In the genomic region with DNA sequence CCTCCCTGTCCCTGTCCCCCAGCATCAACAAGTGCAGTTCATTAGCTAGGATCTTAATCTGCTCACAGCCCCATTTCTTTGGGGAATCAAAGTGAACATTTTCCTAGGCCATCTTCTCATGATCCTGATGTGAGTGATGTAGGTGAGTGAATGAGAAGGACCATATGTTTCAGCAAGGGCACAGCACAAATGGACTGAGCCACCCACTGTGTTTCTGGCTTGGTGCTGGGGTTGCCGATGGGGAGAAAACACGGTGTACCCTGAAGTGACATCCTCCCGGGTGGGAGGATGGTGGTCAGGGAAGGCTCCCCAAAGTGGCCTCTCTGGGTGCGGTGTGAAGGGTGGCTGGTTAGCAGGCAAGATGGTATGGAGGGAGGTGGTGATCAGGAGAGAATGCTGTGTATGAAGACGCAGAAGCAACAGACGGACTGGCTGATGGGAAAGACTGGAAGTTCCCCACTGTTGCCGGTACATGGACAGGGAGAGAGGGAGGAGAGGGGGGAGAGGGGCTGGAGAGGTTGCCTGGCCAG, we compare ENCODE assay signal across 17 cellular contexts.
DNase-seq lines count a peak whose midpoint lies in the region; ATAC-seq, FAIRE-seq and TF ChIP-seq lines count a peak whose summit lies in the region.
"Had no signal": no experiment of that assay in that cellular context is flagged by ENCODE, and none has a peak within 500 bp of the region (broad histone marks: within the 10 kb centered on the region; RNA-seq: fewer than 3 reads in every experiment).

No MANE protein-coding gene starts in this region.

- H3K79me2 ChIP-seq in neural progenitor cell (ENCODE audit: low read depth): peaks cover 15% of the 10 kb centered on the region

- H3K4me3 ChIP-seq in neural progenitor cell (no peak overlapping the region), vagina (no peak overlapping the region), kidney (ENCODE audit: low read length in 2 of 2) (no peak overlapping the region)
- H3K4me3 ChIP-seq: BLaER1, GM12878, HAP-1 had no signal

- peaks cover 11% of the 10 kb centered on the region for H3F3A ChIP-seq in neural progenitor cell (ENCODE audit: low read depth)

- peak overlapping the region; percentile 32 for H3K27ac Mint-ChIP-seq in activated CD4-positive, alpha-beta T cell treated with anti-CD3 and anti-CD28 coated beads, Interleukin-2, amount 10 ng/mL, durations not matched to agents 7 days and 5 days
- peak overlapping the region; percentile 62 for H3K27ac Mint-ChIP-seq in neural progenitor cell

- H3K36me3 Mint-ChIP-seq in activated CD4-positive, alpha-beta T cell treated with anti-CD3 and anti-CD28 coated beads, Interleukin-2, amount 10 ng/mL, durations not matched to agents 7 days and 5 days (ENCODE audit: low read depth): peaks cover 12% of the 10 kb centered on the region
- H3K36me3 Mint-ChIP-seq in neural progenitor cell: peaks cover 61% of the 10 kb centered on the region

- TF ChIP-seq CTCF in neural progenitor cell (IDR thresholded peaks at IDR 0.05) (no peak), vagina (IDR thresholded peaks at IDR 0.05) (no peak), kidney (IDR thresholded peaks at IDR 0.05; ENCODE audit: borderline replicate concordance, extremely low read depth, insufficient read depth) (no peak)

- H3K27me3 Mint-ChIP-seq in activated CD4-positive, alpha-beta T cell treated with anti-CD3 and anti-CD28 coated beads, Interleukin-2, amount 10 ng/mL, durations not matched to agents 7 days and 5 days: no peaks in the 10 kb centered on the region
- no peaks in the 10 kb centered on the region for H3K27me3 Mint-ChIP-seq in neural progenitor cell (ENCODE audit: insufficient read depth, low read depth)

- no peak for DNase-seq in activated CD4-positive, alpha-beta T cell treated with anti-CD3 and anti-CD28 coated beads, Interleukin-2, amount 10 ng/mL, durations not matched to agents 7 days and 5 days
- no peak for DNase-seq in activated CD4-positive, alpha-beta T cell treated with anti-CD3 and anti-CD28 coated beads for 48 hours
- DNase-seq in cerebellum (ENCODE audit: low spot score) (peak; percentile 26), neural progenitor cell (ENCODE audit: low spot score) (no peak), vagina (ENCODE audit: extremely low spot score in 2 of 2) (no peak), kidney (no peak)
- DNase-seq: AML-193, Calu3, DMS 273 treated with DMSO at 0.1 percent for 48 hours, GOT3 had no signal

- no peaks in the 10 kb centered on the region for H3K9me3 Mint-ChIP-seq in activated CD4-positive, alpha-beta T cell treated with anti-CD3 and anti-CD28 coated beads, Interleukin-2, amount 10 ng/mL, durations not matched to agents 7 days and 5 days
- peaks cover 19% of the 10 kb centered on the region for H3K9me3 Mint-ChIP-seq in neural progenitor cell

- peaks cover 18% of the 10 kb centered on the region for H3K4me1 Mint-ChIP-seq in activated CD4-positive, alpha-beta T cell treated with anti-CD3 and anti-CD28 coated beads, Interleukin-2, amount 10 ng/mL, durations not matched to agents 7 days and 5 days
- peaks cover 4% of the 10 kb centered on the region for H3K4me1 Mint-ChIP-seq in neural progenitor cell

- POLR2A ChIA-PET in activated CD4-positive, alpha-beta T cell treated with anti-CD3 and anti-CD28 coated beads, Interleukin-2, amount 10 ng/mL, durations not matched to agents 7 days and 5 days (lab: Charles Lee): no interaction called here

- H3K9me3 ChIP-seq in neural progenitor cell (ENCODE audit: low read depth) (no peaks in the 10 kb centered on the region), vagina (no peaks in the 10 kb centered on the region), kidney (ENCODE audit: control insufficient read depth in 1 of 2, low read length in 2 of 2) (no peaks in the 10 kb centered on the region)
- H3K9me3 ChIP-seq: BLaER1, HAP-1 had no signal

- peaks cover 5% of the 10 kb centered on the region for H3K36me3 ChIP-seq in neural progenitor cell
- H3K36me3 ChIP-seq in vagina: peaks cover 0 to 9% of the 10 kb centered on the region in 2 donors
- H3K36me3 ChIP-seq in kidney (ENCODE audit: control insufficient read depth in 1 of 2, insufficient read depth in 2 of 2, low read length in 2 of 2): no peaks in the 10 kb centered on the region

- H3K4me3 Mint-ChIP-seq in activated CD4-positive, alpha-beta T cell treated with anti-CD3 and anti-CD28 coated beads, Interleukin-2, amount 10 ng/mL, durations not matched to agents 7 days and 5 days: no peak overlapping the region
- H3K4me3 Mint-ChIP-seq in neural progenitor cell: no peak overlapping the region

- no peak overlapping the region for H2AFZ ChIP-seq in neural progenitor cell (replicated peaks)

- H3K4me1 ChIP-seq in neural progenitor cell (peaks cover 8% of the 10 kb centered on the region), vagina (peaks cover 16% of the 10 kb centered on the region), kidney (ENCODE audit: control insufficient read depth in 1 of 2, insufficient read depth in 1 of 2, low read depth in 1 of 2, low read length in 2 of 2) (peaks cover 0 to 3% of the 10 kb centered on the region in 2 donors)
- H3K4me1 ChIP-seq: HAP-1 had no signal

- H3K27ac ChIP-seq in neural progenitor cell (no peak overlapping the region), vagina (peak overlapping the region; percentile 61), kidney (ENCODE audit: low read depth in 2 of 2, low read length in 2 of 2) (no peak overlapping the region)
- H3K27ac ChIP-seq: 22Rv1, BLaER1 had no signal

- H3K27me3 ChIP-seq in neural progenitor cell (no peaks in the 10 kb centered on the region), vagina (no peaks in the 10 kb centered on the region)
- H3K27me3 ChIP-seq: BLaER1 had no signal

- FAIRE-seq in kidney (lab: Jason Lieb, UNC): no peak
- FAIRE-seq: GM12878, GM18507 had no signal

- no peak overlapping the region for H3K4me2 ChIP-seq in neural progenitor cell
- H3K4me2 ChIP-seq: BLaER1 had no signal

- no peaks in the 10 kb centered on the region for H4K20me1 ChIP-seq in neural progenitor cell (ENCODE audit: low read depth)
- H4K20me1 ChIP-seq: BLaER1 had no signal

- ATAC-seq in GM21576 (IDR thresholded peaks at IDR 0.05; ENCODE audit: unreplicated experiment) (no peak), GM18520 (IDR thresholded peaks at IDR 0.05; ENCODE audit: unreplicated experiment) (no peak)
- ATAC-seq: GM12878 had no signal

- H3K9ac ChIP-seq in neural progenitor cell: no peak overlapping the region
- no peak overlapping the region for H3K9ac ChIP-seq in kidney (ENCODE audit: low read length in 2 of 2)
- H3K9ac ChIP-seq: BLaER1 had no signal

- TF ChIP-seq POLR2A in vagina (IDR thresholded peaks at IDR 0.05): no peak

- intact Hi-C loops in vagina (cut with DNase I) (loop anchor here (5.0 to 10.0 kb wide), 2 partner anchors 74 to 226 kb away; a partner anchor contains a TSS), kidney (cut with DNase I) (loop anchor here (10.0 kb wide), 1 partner anchor 216 kb away; no protein-coding TSS in a partner anchor)

- CTCF ChIA-PET in activated CD4-positive, alpha-beta T cell treated with anti-CD3 and anti-CD28 coated beads, Interleukin-2, amount 10 ng/mL, durations not matched to agents 7 days and 5 days (lab: Charles Lee): interaction anchor here (0.6 to 1.6 kb wide), 3 partner anchors 14 to 34 kb away, joined by 3 to 5 read pairs (median 3); no protein-coding TSS in a partner anchor
